30 cellular contexts compared by ENCODE assay signal in genomic region chr1:4424254-4424653, GRCh38.
"Had no signal": no experiment of that assay in that cellular context is flagged by ENCODE, and none has a peak within 500 bp of the region (broad histone marks: within the 10 kb centered on the region; RNA-seq: fewer than 3 reads in every experiment).

No MANE protein-coding gene starts in this region.

- H3K36me3 ChIP-seq: adrenal gland, brain microvascular endothelial cell, breast epithelium had no signal

- H3K9me3 ChIP-seq: adrenal gland had no signal

- DNase-seq: activated B cell treated with CpG ODN at 0.5 μM for 24 hours; activated CD4-positive, alpha-beta memory T cell treated with anti-CD3 and anti-CD28 coated beads for 36 hours; activated CD4-positive, alpha-beta T cell treated with anti-CD3 and anti-CD28 coated beads for 4 hours; activated CD4-positive, alpha-beta T cell treated with anti-CD3 and anti-CD28 coated beads, Interleukin-2, amount 10 ng/mL, durations not matched to agents 24 days and 14 days; activated CD4-positive, alpha-beta T cell treated with anti-CD3 and anti-CD28 coated beads, Interleukin-2, amount 50 U/mL, for 1 hour; activated CD4-positive, alpha-beta T cell treated with anti-CD3 and anti-CD28 coated beads, Interleukin-2, amount 50 U/mL, for 4 hours; activated CD4-positive, CD25-positive, alpha-beta regulatory T cell treated with anti-CD3 and anti-CD28 coated beads, Interleukin-2, amount 50 U/mL, for 72 hours; activated CD8-positive, alpha-beta memory T cell treated with anti-CD3 and anti-CD28 coated beads, Interleukin-2, amount 50 U/mL, for 4 hours; activated CD8-positive, alpha-beta T cell treated with anti-CD3 and anti-CD28 coated beads for 36 hours; activated effector memory CD4-positive, alpha-beta T cell treated with anti-CD3 and anti-CD28 coated beads, Interleukin-2, amount 50 U/mL, for 16 hours; activated gamma-delta T cell treated with Interleukin-2 at 50 U/mL for 16 hours; activated naive CD4-positive, alpha-beta T cell; activated naive CD4-positive, alpha-beta T cell treated with anti-CD3 and anti-CD28 coated beads for 36 hours; activated naive CD4-positive, alpha-beta T cell treated with anti-CD3 and anti-CD28 coated beads, Interleukin-2, amount 50 U/mL, for 16 hours; activated naive CD8-positive, alpha-beta T cell treated with anti-CD3 and anti-CD28 coated beads for 36 hours; activated T-cell treated with anti-CD3 and anti-CD28 coated beads for 4 hours; activated T-cell treated with anti-CD3 and anti-CD28 coated beads, Interleukin-2, amount 50 U/mL, for 1 hour; activated T-cell treated with anti-CD3 and anti-CD28 coated beads, Interleukin-2, amount 50 U/mL, for 4 hours; activated T-cell treated with anti-CD3 and anti-CD28 coated beads, Interleukin-2, amount 50 U/mL, for 72 hours; adrenal gland; amniotic stem cell; aorta; body of pancreas; brain microvascular endothelial cell; central memory CD4-positive, alpha-beta T cell; T-helper 1 cell; T-helper 2 cell; T-helper 9 cell had no signal

- H3K4me1 ChIP-seq: adrenal gland, body of pancreas, breast epithelium had no signal

- H3K27me3 ChIP-seq: adrenal gland, body of pancreas, brain microvascular endothelial cell, breast epithelium had no signal

- H3K4me3 ChIP-seq: adrenal gland, body of pancreas, breast epithelium had no signal

- H3K27ac ChIP-seq: adrenal gland, body of pancreas, brain microvascular endothelial cell, breast epithelium, VCaP had no signal
